ENCODE assay signal across 8 cellular contexts in genomic region chr16:47460755-47461597, GRCh38. TPM values are rescaled to one million over a fixed set of nuclear protein-coding genes. Genes with fewer than 3 reads are reported as not detected.
DNase-seq lines count a peak whose midpoint lies in the region; ATAC-seq and TF ChIP-seq lines count a peak whose summit lies in the region.

TSS of gene ITFG1 (minus strand) at chr16:47461063. CDS start at chr16:47461045, 18 bp downstream.
TSS of gene PHKB (plus strand) at chr16:47461331. CDS start at chr16:47461351, 20 bp downstream.

- H3K27me3 ChIP-seq in neural cell (ENCODE audit: insufficient read depth, low read depth, low read length) = no peaks in the 10 kb centered on the region

- H3K4me1 ChIP-seq in ES-I3 (ENCODE audit: insufficient read depth, low read length) = peaks cover 8% of the 10 kb centered on the region; the same call in 1 of the 2 replicates

- H3K9ac ChIP-seq in ES-I3 (ENCODE audit: low read depth, low read length) (peak within 1 kb of the TSS; percentile 98), neural cell (ENCODE audit: low read length) (peak within 1 kb of the TSS; percentile 88)

- peak; percentile 62 for TF ChIP-seq RAD21 in neural cell (conservative IDR thresholded peaks at IDR 0.05)

- peak within 1 kb of the TSS; percentile 97 to 100 for H3K27ac Mint-ChIP-seq in stimulated activated naive CD8-positive, alpha-beta T cell treated with anti-CD3 and anti-CD28 coated beads, Interleukin-15, amount 100 ng/mL, for 72 hours

- peak; percentile 91 for ATAC-seq in stimulated activated naive CD8-positive, alpha-beta T cell treated with anti-CD3 and anti-CD28 coated beads, Interleukin-15, amount 100 ng/mL, for 72 hours

- no peaks in the 10 kb centered on the region for H3K27me3 Mint-ChIP-seq in stimulated activated naive CD8-positive, alpha-beta T cell treated with anti-CD3 and anti-CD28 coated beads, Interleukin-15, amount 100 ng/mL, for 72 hours

- H3K4me3 Mint-ChIP-seq in stimulated activated naive CD8-positive, alpha-beta T cell treated with anti-CD3 and anti-CD28 coated beads, Interleukin-15, amount 100 ng/mL, for 72 hours = peak within 1 kb of the TSS; percentile 87 to 92

- peaks cover 43% of the 10 kb centered on the region for H3K4me1 Mint-ChIP-seq in stimulated activated naive CD8-positive, alpha-beta T cell treated with anti-CD3 and anti-CD28 coated beads, Interleukin-15, amount 100 ng/mL, for 72 hours

- peak within 1 kb of the TSS; percentile 98 for H3K4me3 ChIP-seq in fibroblast of villous mesenchyme (ENCODE audit: low read depth, low read length)
- H3K4me3 ChIP-seq in neural cell (ENCODE audit: low read length) = peak within 1 kb of the TSS; percentile 87

- H3K36me3 ChIP-seq in ES-I3 (ENCODE audit: insufficient read depth, low read length) (peaks cover 4% of the 10 kb centered on the region; the same call in 1 of the 2 replicates), neural cell (ENCODE audit: insufficient read depth, low read length) (no peaks in the 10 kb centered on the region)

- no peak for TF ChIP-seq EP300 in neural cell (conservative IDR thresholded peaks at IDR 0.05; ENCODE audit: poor library complexity, severe bottlenecking)

- no peaks in the 10 kb centered on the region for H3K9me2 ChIP-seq in neural cell (ENCODE audit: insufficient read depth, low read length)

- DNase-seq in GOT3 (lab: John Stamatoyannopoulos, UW) (peak; percentile 82), LHCN-M2 (ENCODE audit: low read depth) (peak; percentile 91), SHP77 treated with DMSO at 0.1 percent for 48 hours (lab: John Stamatoyannopoulos, UW) (peak; percentile 88), activated gamma-delta T cell treated with Interleukin-2 at 50 U/mL for 16 hours (peak; percentile 93), fibroblast of villous mesenchyme (ENCODE audit: low read depth) (peak; percentile 91)
- peak; percentile 95 to 96 for DNase-seq in stimulated activated naive CD8-positive, alpha-beta T cell treated with anti-CD3 and anti-CD28 coated beads, Interleukin-15, amount 100 ng/mL, for 72 hours

- peak; percentile 7 for TF ChIP-seq CTCF in fibroblast of villous mesenchyme (IDR thresholded peaks at IDR 0.05; ENCODE audit: insufficient read depth, low read depth, low read length)
- TF ChIP-seq CTCF in neural cell (IDR thresholded peaks at IDR 0.05; ENCODE audit: poor library complexity, severe bottlenecking) = peak; percentile 57

- no peaks in the 10 kb centered on the region for H3K9me3 Mint-ChIP-seq in stimulated activated naive CD8-positive, alpha-beta T cell treated with anti-CD3 and anti-CD28 coated beads, Interleukin-15, amount 100 ng/mL, for 72 hours

- peaks cover 28% of the 10 kb centered on the region for H3K79me2 ChIP-seq in neural cell (replicated peaks; ENCODE audit: insufficient read depth, low read length)

- no peaks in the 10 kb centered on the region for H3K9me3 ChIP-seq in ES-I3 (ENCODE audit: control insufficient read depth, insufficient read depth, low read length)
- no peaks in the 10 kb centered on the region for H3K9me3 ChIP-seq in neural cell (ENCODE audit: low read length)

- no peaks in the 10 kb centered on the region for H3F3A ChIP-seq in neural cell (ENCODE audit: insufficient read depth, low read length, poor library complexity, severe bottlenecking)

- H3K27ac ChIP-seq in neural cell (ENCODE audit: low read length) = peak within 1 kb of the TSS; percentile 88

- peak within 1 kb of the TSS; percentile 90 for H3K4me2 ChIP-seq in neural cell (ENCODE audit: low read length)

- no peaks in the 10 kb centered on the region for H4K20me1 ChIP-seq in neural cell (ENCODE audit: insufficient read depth)

- H2AFZ ChIP-seq in neural cell (ENCODE audit: low read depth, low read length) = peak within 1 kb of the TSS; percentile 81

TF ChIP-seq in neural cell, 6 proteins besides CTCF, POLR2A, EP300 and RAD21:
- TF ChIP-seq SMC3 (conservative IDR thresholded peaks at IDR 0.05; ENCODE audit: poor library complexity) (peak; percentile 57), POLR2AphosphoS5 (IDR thresholded peaks at IDR 0.05) (peak; percentile 85), REST (IDR thresholded peaks at IDR 0.05; ENCODE audit: borderline replicate concordance) (peak; percentile 53), EZH2 (IDR thresholded peaks at IDR 0.05; ENCODE audit: borderline replicate concordance, insufficient read depth, low read length, poor library complexity, severe bottlenecking) (no peak), TAF1 (IDR thresholded peaks at IDR 0.05; ENCODE audit: low read depth) (peak; percentile 94), MXI1 (conservative IDR thresholded peaks at IDR 0.05; ENCODE audit: poor library complexity, severe bottlenecking) (peak; percentile 75)

RNA-seq across cellular contexts. Expression of gene ITFG1, which starts in this region (rescaled TPM):
- total RNA-seq in LHCN-M2 (2014; rRNA removed) (57.3 and 69.2 TPM in 2 replicates), fibroblast of villous mesenchyme (46.4 and 79.0 TPM in 2 replicates)
- 31.0 TPM for polyA plus RNA-seq in LHCN-M2 (2012)
- 143 and 155 TPM in 2 replicates for polyA plus RNA-seq in neural cell
- 176 and 179 TPM in 2 replicates for polyA minus RNA-seq in neural cell

RNA-seq across cellular contexts. Expression of gene PHKB, which starts in this region (rescaled TPM):
- total RNA-seq in LHCN-M2 (2014; rRNA removed) (30.7 and 35.2 TPM in 2 replicates), fibroblast of villous mesenchyme (79.9 and 104 TPM in 2 replicates)
- polyA plus RNA-seq in LHCN-M2 (2012) = 26.9 TPM
- 96.6 and 99.5 TPM in 2 replicates for polyA plus RNA-seq in neural cell
- polyA minus RNA-seq in neural cell = 191 and 204 TPM in 2 replicates

Comparison
In these comparisons a context has a peak if more than half of its experiments do, and no peak if none do; other contexts are left out.
1. Peak in every context shown above with its lines: DNase-seq, ATAC-seq, H3K4me3 ChIP-seq and H3K27ac ChIP-seq.